In the genomic region with DNA sequence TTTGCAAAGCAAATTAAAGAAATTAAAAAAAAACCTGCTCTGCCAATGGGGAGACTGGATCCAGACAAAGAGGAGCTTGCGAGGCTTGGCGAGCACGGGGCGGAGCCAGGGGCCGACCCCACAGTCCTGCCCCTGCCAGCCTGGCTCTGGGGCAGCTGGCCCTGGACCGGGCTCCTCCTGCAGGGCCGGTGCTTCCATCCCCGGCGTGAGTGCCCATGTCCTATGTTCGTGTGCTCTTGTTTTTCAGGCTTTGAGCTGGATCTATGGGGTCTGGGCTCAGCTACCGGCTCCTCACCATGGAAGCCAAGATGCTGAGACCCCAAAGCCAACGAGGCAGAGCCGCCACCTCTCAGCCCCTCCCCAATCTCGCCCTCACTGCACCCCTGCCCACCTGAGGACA, we compare ENCODE assay signal across 21 cellular contexts.
"Had no signal": no experiment of that assay in that cellular context is flagged by ENCODE, and none has a peak within 500 bp of the region (broad histone marks: within the 10 kb centered on the region; RNA-seq: fewer than 3 reads in every experiment).

No MANE protein-coding gene starts in this region.

- H3K9me3 Mint-ChIP-seq: stimulated activated naive CD8-positive, alpha-beta T cell treated with anti-CD3 and anti-CD28 coated beads, Interleukin-15, Interleukin-2, amounts not matched to agents 100 ng/mL and 50 ng/mL, for 24 hours; T-helper 2 cell treated with Interferon-gamma antibody and Interleukin-4, amounts not matched to agents 5 μg/mL and 100 μg/mL, for 36 hours had no signal

- H3K4me1 Mint-ChIP-seq: naive B cell, T-cell had no signal

- ATAC-seq: esophagus mucosa, gastrocnemius medialis, heart left ventricle, left colon, lower lobe of right lung, T-cell had no signal

- H3K4me1 ChIP-seq: gastrocnemius medialis, lower lobe of right lung, tibial nerve had no signal

- H3K27me3 ChIP-seq: brain microvascular endothelial cell, gastrocnemius medialis had no signal

- H3K9me3 ChIP-seq: gastrocnemius medialis, lower lobe of right lung had no signal

- H3K4me3 Mint-ChIP-seq: naive B cell; stimulated activated naive CD8-positive, alpha-beta T cell treated with anti-CD3 and anti-CD28 coated beads, Interleukin-15, Interleukin-2, amounts not matched to agents 100 ng/mL and 50 ng/mL, for 24 hours; T-cell; T-helper 2 cell treated with Interferon-gamma antibody and Interleukin-4, amounts not matched to agents 5 μg/mL and 100 μg/mL, for 36 hours had no signal

- H3K27ac ChIP-seq: brain microvascular endothelial cell, gastrocnemius medialis, heart left ventricle, lower lobe of right lung, tibial nerve had no signal

- H3K27ac Mint-ChIP-seq: naive B cell; progenitor cell of endocrine pancreas; stimulated activated naive CD8-positive, alpha-beta T cell treated with anti-CD3 and anti-CD28 coated beads, Interleukin-15, Interleukin-2, amounts not matched to agents 100 ng/mL and 50 ng/mL, for 24 hours; T-cell; T-helper 2 cell treated with Interferon-gamma antibody and Interleukin-4, amounts not matched to agents 5 μg/mL and 100 μg/mL, for 36 hours had no signal

- H3K36me3 Mint-ChIP-seq: naive B cell, T-cell had no signal

- H3K4me3 ChIP-seq: gastrocnemius medialis, heart left ventricle, lower lobe of right lung, tibial nerve had no signal

- DNase-seq: activated CD4-positive, alpha-beta T cell treated with anti-CD3 and anti-CD28 coated beads, Interleukin-2, amount 50 U/mL, for 4 hours; activated CD8-positive, alpha-beta memory T cell treated with anti-CD3 and anti-CD28 coated beads for 24 hours; activated naive CD4-positive, alpha-beta T cell treated with Interleukin-2 at 50 U/mL for 16 hours; activated T-cell treated with anti-CD3 and anti-CD28 coated beads, Interleukin-2, amount 50 U/mL, for 48 hours; brain microvascular endothelial cell; central memory CD4-positive, alpha-beta T cell; effector memory CD4-positive, alpha-beta T cell; gastrocnemius medialis; heart left ventricle; mesendoderm; naive B cell; retina; stimulated activated CD4-positive, alpha-beta T cell treated with anti-CD3 and anti-CD28 coated beads, Interleukin-1b, Interleukin-23, amount 100 ng/mL, for 48 hours had no signal

- H3K36me3 ChIP-seq: brain microvascular endothelial cell, gastrocnemius medialis, heart left ventricle, lower lobe of right lung, tibial nerve had no signal

- H3K27me3 Mint-ChIP-seq: stimulated activated naive CD8-positive, alpha-beta T cell treated with anti-CD3 and anti-CD28 coated beads, Interleukin-15, Interleukin-2, amounts not matched to agents 100 ng/mL and 50 ng/mL, for 24 hours; T-cell had no signal
